Comparison of ENCODE assay signal across 11 cellular contexts in the genomic region with DNA sequence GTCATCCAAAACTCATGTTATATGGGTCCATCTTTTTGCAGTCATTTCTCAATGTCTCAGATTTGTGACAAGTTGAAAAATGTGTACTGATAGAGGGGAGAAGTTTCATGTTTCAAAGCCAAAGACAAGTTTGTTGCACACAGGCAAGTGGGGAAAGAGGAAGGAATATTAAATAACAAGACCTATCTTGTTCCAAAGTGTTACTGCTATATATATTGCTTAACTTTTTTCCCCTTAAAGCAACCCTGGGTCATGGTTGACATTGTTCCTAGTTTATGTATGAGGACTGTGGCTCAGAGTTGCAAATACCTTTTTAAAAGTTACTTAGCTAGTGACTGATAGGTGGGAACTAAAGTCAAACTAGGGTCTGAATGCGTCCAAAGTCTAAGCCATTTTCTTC. TPM values are rescaled to one million over a fixed set of nuclear protein-coding genes. Genes with fewer than 3 reads are reported as not detected.
DNase-seq lines count a peak whose midpoint lies in the region; ATAC-seq and TF ChIP-seq lines count a peak whose summit lies in the region.
"Had no signal": no experiment of that assay in that cellular context is flagged by ENCODE, and none has a peak within 500 bp of the region (broad histone marks: within the 10 kb centered on the region; RNA-seq: fewer than 3 reads in every experiment).

No MANE protein-coding gene starts in this region.

- H3K36me3 ChIP-seq in OCI-LY1 (ENCODE audit: insufficient read depth, low read length) (peaks cover 12% of the 10 kb centered on the region; the same call in 1 of the 2 replicates), spleen (no peaks in the 10 kb centered on the region), vagina (no peaks in the 10 kb centered on the region)

- peaks cover 34% of the 10 kb centered on the region for H3K36me3 Mint-ChIP-seq in T-helper 1 cell treated with Interleukin-12 subunit alpha and Interleukin-12 subunit beta and Interleukin-4 antibody, amounts not matched to agents 30 μg/mL and 1 μg/mL, for 36 hours (ENCODE audit: low read depth)

- 13 to 44% (median 21%) methylated on average over 1 of the region's 1 CpG for WGBS in spleen, 5 donors

- H3F3A ChIP-seq in OCI-LY1 (ENCODE audit: insufficient read depth, low read length) = no peaks in the 10 kb centered on the region

- H3K4me3 ChIP-seq in OCI-LY1 (ENCODE audit: low read depth, low read length, poor library complexity, severe bottlenecking) = peak overlapping the region; percentile 85
- no peak overlapping the region for H3K4me3 ChIP-seq in epithelial cell of esophagus (ENCODE audit: low read length)
- peak overlapping the region; percentile 62 to 91 (median 66) for H3K4me3 ChIP-seq in spleen
- peak overlapping the region in 1 of 2 donors; percentile 48 for H3K4me3 ChIP-seq in vagina
- H3K4me3 ChIP-seq: A549, PC-9 had no signal

- peak overlapping the region; percentile 93 for H3K9ac ChIP-seq in OCI-LY1 (ENCODE audit: low read length)

- H3K4me1 ChIP-seq in OCI-LY1 (ENCODE audit: insufficient read depth, low read length, severe bottlenecking) = peaks cover 66% of the 10 kb centered on the region
- H3K4me1 ChIP-seq in spleen = peaks cover 16 to 86% (median 67%) of the 10 kb centered on the region in 6 donors
- peaks cover 20% of the 10 kb centered on the region for H3K4me1 ChIP-seq in vagina
- H3K4me1 ChIP-seq: A549 had no signal

- DNase-seq in T-helper 1 cell (no peak), epithelial cell of esophagus (ENCODE audit: low read depth) (peak; percentile 31), spleen (no peak), vagina (ENCODE audit: extremely low spot score in 2 of 2) (no peak)
- DNase-seq: IMR-90, PC-9 had no signal

- TF ChIP-seq POLR2A in spleen (IDR thresholded peaks at IDR 0.05) = no peak
- TF ChIP-seq POLR2A in vagina (IDR thresholded peaks at IDR 0.05) = no peak

- H2AFZ ChIP-seq in OCI-LY1 (ENCODE audit: low read length) = no peak overlapping the region
- H2AFZ ChIP-seq: PC-9 had no signal

- no peaks in the 10 kb centered on the region for H4K20me1 ChIP-seq in OCI-LY1 (ENCODE audit: insufficient read depth, low read length)

- H3K27me3 ChIP-seq in OCI-LY1 (ENCODE audit: insufficient read depth, low read length) = no peaks in the 10 kb centered on the region
- peaks cover 0 to 16% (median 0%) of the 10 kb centered on the region in 7 donors for H3K27me3 ChIP-seq in spleen (replicated peaks in 1 of 7)
- H3K27me3 ChIP-seq in vagina = no peaks in the 10 kb centered on the region

- peak overlapping the region; percentile 76 for H3K4me2 ChIP-seq in OCI-LY1 (ENCODE audit: low read length)
- H3K4me2 ChIP-seq: A549, PC-9 had no signal

- intact Hi-C loops in spleen (cut with DNase I; ENCODE audit: low total_unique reads) = no loop called here
- intact Hi-C loops in vagina (cut with DNase I) = no loop called here

- peak overlapping the region; percentile 93 for H3K27ac Mint-ChIP-seq in T-helper 1 cell treated with Interleukin-12 subunit alpha and Interleukin-12 subunit beta and Interleukin-4 antibody, amounts not matched to agents 30 μg/mL and 1 μg/mL, for 36 hours

- no peaks in the 10 kb centered on the region for H3K27me3 Mint-ChIP-seq in T-helper 1 cell treated with Interleukin-12 subunit alpha and Interleukin-12 subunit beta and Interleukin-4 antibody, amounts not matched to agents 30 μg/mL and 1 μg/mL, for 36 hours (ENCODE audit: low read depth)

- H3K4me3 Mint-ChIP-seq in T-helper 1 cell treated with Interleukin-12 subunit alpha and Interleukin-12 subunit beta and Interleukin-4 antibody, amounts not matched to agents 30 μg/mL and 1 μg/mL, for 36 hours = peak overlapping the region; percentile 94

- H3K9me3 ChIP-seq in OCI-LY1 (ENCODE audit: low read length) (no peaks in the 10 kb centered on the region), spleen (no peaks in the 10 kb centered on the region), vagina (no peaks in the 10 kb centered on the region)
- H3K9me3 ChIP-seq: A549 had no signal

- no peaks in the 10 kb centered on the region for H3K9me2 ChIP-seq in OCI-LY1 (ENCODE audit: low read depth, low read length)

- no peaks in the 10 kb centered on the region for H3K9me3 Mint-ChIP-seq in T-helper 1 cell treated with Interleukin-12 subunit alpha and Interleukin-12 subunit beta and Interleukin-4 antibody, amounts not matched to agents 30 μg/mL and 1 μg/mL, for 36 hours

- TF ChIP-seq CTCF in OCI-LY1 (IDR thresholded peaks at IDR 0.05; ENCODE audit: low read length) (no peak), epithelial cell of esophagus (IDR thresholded peaks at IDR 0.05; ENCODE audit: insufficient read depth, low read depth, low read length, missing control alignments) (no peak), spleen (IDR thresholded peaks at IDR 0.05 in 8 of 11, conservative IDR thresholded peaks at IDR 0.05 in 3 of 11) (no peak), vagina (IDR thresholded peaks at IDR 0.05) (no peak)

- peaks cover 61% of the 10 kb centered on the region for H3K79me2 ChIP-seq in OCI-LY1 (ENCODE audit: insufficient read depth, low read length)

- H3K27ac ChIP-seq in OCI-LY1 (ENCODE audit: low read depth, low read length, poor library complexity, severe bottlenecking) (peak overlapping the region; percentile 98), spleen (peak overlapping the region; percentile 89 to 99 (median 95)), vagina (no peak overlapping the region)
- H3K27ac ChIP-seq: A549, PC-9 had no signal

- ATAC-seq in HG03280 (IDR thresholded peaks at IDR 0.05; ENCODE audit: unreplicated experiment) (no peak), HG03097 (IDR thresholded peaks at IDR 0.05; ENCODE audit: low FRiP score, unreplicated experiment) (no peak)
- ATAC-seq: A549 had no signal

- H3K4me1 Mint-ChIP-seq in T-helper 1 cell treated with Interleukin-12 subunit alpha and Interleukin-12 subunit beta and Interleukin-4 antibody, amounts not matched to agents 30 μg/mL and 1 μg/mL, for 36 hours (ENCODE audit: low read depth) = peaks cover 67% of the 10 kb centered on the region

RNA-seq across cellular contexts. Expression of a gene that starts 1.7 kb away (rescaled TPM):
- 100 to 1,000 TPM; 136 to 207 (median 156) TPM for total RNA-seq in spleen
- polyA plus RNA-seq in spleen = 10 to 100 TPM; 13.3 to 17.8 (median 17.3) TPM
- 4.9 TPM for total RNA-seq in vagina

Comparison
In these comparisons a context has a peak if more than half of its experiments do, and no peak if none do; other contexts are left out.
1. RNA of a gene that starts 1.7 kb away (total RNA-seq): 136 to 207 TPM in spleen; 4.9 TPM in vagina (single experiment); every median in the first group is over 10 times any median in the second.